In the genomic region with DNA sequence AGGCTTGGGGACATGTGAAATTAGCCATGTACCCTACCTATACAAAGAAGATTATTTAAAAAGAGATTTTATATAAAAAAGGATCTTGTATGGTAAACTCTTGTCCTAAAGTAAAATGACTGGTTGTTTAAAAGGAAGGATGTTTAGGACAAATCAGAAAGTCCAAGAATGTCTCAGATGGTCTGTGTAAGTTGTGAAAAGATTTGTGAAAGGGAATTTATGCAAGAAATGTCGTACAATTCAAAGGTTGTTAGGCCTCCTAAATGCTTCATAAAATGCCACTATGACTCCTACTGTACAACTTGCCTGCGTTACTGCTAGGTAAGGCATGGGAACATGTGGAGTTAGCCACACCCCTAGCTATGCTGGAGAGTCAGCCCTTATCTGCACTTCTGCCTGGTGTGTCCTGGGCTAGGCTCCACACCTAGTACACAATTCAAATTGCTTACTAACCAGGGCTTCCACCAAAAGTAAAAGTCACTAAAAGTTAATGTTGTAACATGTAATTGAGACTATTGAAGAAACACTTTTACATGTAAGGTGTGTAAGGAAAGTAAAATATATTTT, we compare ENCODE assay signal across 17 cellular contexts. TPM values are rescaled to one million over a fixed set of nuclear protein-coding genes. Genes with fewer than 3 reads are reported as not detected.
DNase-seq lines count a peak whose midpoint lies in the region; ATAC-seq and TF ChIP-seq lines count a peak whose summit lies in the region.
"Had no signal": no experiment of that assay in that cellular context is flagged by ENCODE, and none has a peak within 500 bp of the region (broad histone marks: within the 10 kb centered on the region; RNA-seq: fewer than 3 reads in every experiment).

No MANE protein-coding gene starts in this region.

- no peak overlapping the region for H2BK5ac ChIP-seq in mesendoderm (ENCODE audit: low read length)

- H3K27ac ChIP-seq in mesendoderm (ENCODE audit: low read depth, low read length) (no peak overlapping the region), upper lobe of right lung (no peak overlapping the region)
- H3K27ac ChIP-seq in effector memory CD4-positive, alpha-beta T cell (ENCODE audit: insufficient read depth, low read length, poor library complexity, severe bottlenecking), result no peak overlapping the region
- H3K27ac ChIP-seq: 22Rv1, BLaER1 had no signal

- no peak overlapping the region for H2BK15ac ChIP-seq in mesendoderm (replicated peaks; ENCODE audit: low read depth)

- H2AK5ac ChIP-seq in mesendoderm (ENCODE audit: low read length), result no peak overlapping the region

- H3K4me3 ChIP-seq in epithelial cell of esophagus (ENCODE audit: low read length), result no peak overlapping the region
- H3K4me3 ChIP-seq in mesendoderm (ENCODE audit: low read length), result no peak overlapping the region
- no peak overlapping the region for H3K4me3 ChIP-seq in upper lobe of right lung
- no peak overlapping the region for H3K4me3 ChIP-seq in effector memory CD4-positive, alpha-beta T cell (ENCODE audit: insufficient read depth, low read depth, low read length, poor library complexity, severe bottlenecking)
- H3K4me3 ChIP-seq: BLaER1 had no signal

- H3K23ac ChIP-seq in mesendoderm (ENCODE audit: low read length), result no peak overlapping the region

- no peak overlapping the region for H4K8ac ChIP-seq in mesendoderm (ENCODE audit: low read depth, low read length)

- H3K56ac ChIP-seq in mesendoderm (ENCODE audit: low read length), result no peak overlapping the region

- DNase-seq in DMS 273 (lab: John Stamatoyannopoulos, UW; ENCODE audit: unreplicated experiment) (peak; percentile 11), DMS 273 treated with DMSO at 0.1 percent for 48 hours (lab: John Stamatoyannopoulos, UW) (no peak), epithelial cell of esophagus (ENCODE audit: low read depth) (peak; percentile 29), mesendoderm (peak; percentile 53), upper lobe of right lung (no peak), NCI-H2227 treated with DMSO at 0.1 percent for 48 hours (lab: John Stamatoyannopoulos, UW) (no peak)
- no peak for DNase-seq in activated naive CD4-positive, alpha-beta T cell treated with Interleukin-2 at 50 U/mL for 16 hours
- DNase-seq in effector memory CD4-positive, alpha-beta T cell, result no peak
- DNase-seq: AML-193; Caco-2; CD8-positive, alpha-beta memory T cell; DMS79 treated with DMSO at 0.1 percent for 48 hours; EL; GOT3; H9 had no signal

- H3K27me3 ChIP-seq in mesendoderm (ENCODE audit: insufficient read depth, low read length, poor library complexity) (no peaks in the 10 kb centered on the region), upper lobe of right lung (no peaks in the 10 kb centered on the region)
- no peaks in the 10 kb centered on the region for H3K27me3 ChIP-seq in effector memory CD4-positive, alpha-beta T cell (replicated peaks; ENCODE audit: control insufficient read depth, insufficient read depth, low read length, poor library complexity, severe bottlenecking)
- H3K27me3 ChIP-seq: BLaER1 had no signal

- WGBS in mesendoderm (ENCODE audit: extremely low coverage, insufficient coverage, low lambda C conversion rate), result no CpG with 5 or more reads among the region's 2 CpGs

- H3K9me3 ChIP-seq in upper lobe of right lung, result no peaks in the 10 kb centered on the region
- H3K9me3 ChIP-seq in effector memory CD4-positive, alpha-beta T cell (ENCODE audit: control insufficient read depth, low read length), result no peaks in the 10 kb centered on the region

- H3K4me2 ChIP-seq in mesendoderm (ENCODE audit: low read length), result no peak overlapping the region
- H3K4me2 ChIP-seq: BLaER1 had no signal

- TF ChIP-seq CTCF in epithelial cell of esophagus (IDR thresholded peaks at IDR 0.05; ENCODE audit: insufficient read depth, low read depth, low read length, missing control alignments) (no peak), upper lobe of right lung (IDR thresholded peaks at IDR 0.05) (no peak)

- H3K36me3 ChIP-seq in mesendoderm (ENCODE audit: control insufficient read depth, insufficient read depth, low read length) (no peaks in the 10 kb centered on the region), upper lobe of right lung (no peaks in the 10 kb centered on the region)
- H3K36me3 ChIP-seq in effector memory CD4-positive, alpha-beta T cell (ENCODE audit: control insufficient read depth, insufficient read depth, low read length), result no peaks in the 10 kb centered on the region

- H3K18ac ChIP-seq in mesendoderm (ENCODE audit: low read length), result no peak overlapping the region

- no peak overlapping the region for H3K9ac ChIP-seq in mesendoderm (ENCODE audit: low read length)
- H3K9ac ChIP-seq: BLaER1 had no signal

- intact Hi-C loops in upper lobe of right lung (cut with DNase I), result no loop called here

- H3K4me1 ChIP-seq in mesendoderm (ENCODE audit: control insufficient read depth, low read depth, low read length) (no peaks in the 10 kb centered on the region), upper lobe of right lung (no peaks in the 10 kb centered on the region)
- H3K4me1 ChIP-seq in effector memory CD4-positive, alpha-beta T cell (ENCODE audit: control insufficient read depth, insufficient read depth, low read length, poor library complexity, severe bottlenecking), result no peaks in the 10 kb centered on the region
- H3K4me1 ChIP-seq: BLaER1, Caco-2 had no signal

- H3K4ac ChIP-seq in mesendoderm (ENCODE audit: low read depth, low read length), result no peak overlapping the region

- no peak overlapping the region for H4K5ac ChIP-seq in mesendoderm (ENCODE audit: low read length)

- no peaks in the 10 kb centered on the region for H3K79me1 ChIP-seq in mesendoderm (ENCODE audit: low read length)

- H3K79me2 ChIP-seq in mesendoderm (ENCODE audit: control insufficient read depth, insufficient read depth, low read length), result no peaks in the 10 kb centered on the region

- H2BK120ac ChIP-seq in mesendoderm (ENCODE audit: low read depth, low read length), result no peak overlapping the region

- ATAC-seq in upper lobe of right lung, result peak; percentile 51

RNA-seq across cellular contexts. Expression of a gene that starts 19.7 kb away (rescaled TPM):
- polyA plus RNA-seq in mesendoderm (2013, experiment 1 of 2), result 282 TPM
- polyA plus RNA-seq in mesendoderm (2013, experiment 2 of 2), result 283 TPM
- total RNA-seq in upper lobe of right lung, result 201 TPM

Comparison
In these comparisons a context has a peak if more than half of its experiments do, and no peak if none do; other contexts are left out.
1. DNase-seq: peak in DMS 273 (single experiment), epithelial cell of esophagus (single experiment) and mesendoderm (single experiment); none in DMS 273 treated with DMSO at 0.1 percent for 48 hours (single experiment), upper lobe of right lung (single experiment), activated naive CD4-positive, alpha-beta T cell treated with Interleukin-2 at 50 U/mL for 16 hours (single experiment), NCI-H2227 treated with DMSO at 0.1 percent for 48 hours (single experiment) and effector memory CD4-positive, alpha-beta T cell (0 of 3).